Comparison of ENCODE assay signal across 16 cellular contexts in genomic region chr7:77729574-77730348, GRCh38. TPM values are rescaled to one million over a fixed set of nuclear protein-coding genes. Genes with fewer than 3 reads are reported as not detected.
DNase-seq lines count a peak whose midpoint lies in the region; ATAC-seq and TF ChIP-seq lines count a peak whose summit lies in the region.
"Had no signal": no experiment of that assay in that cellular context is flagged by ENCODE, and none has a peak within 500 bp of the region (broad histone marks: within the 10 kb centered on the region; RNA-seq: fewer than 3 reads in every experiment).

No MANE protein-coding gene starts in this region.

- H4K8ac ChIP-seq in IMR-90 (ENCODE audit: low read depth in 2 of 2, low read length in 2 of 2): no peak overlapping the region

- H3K27me3 Mint-ChIP-seq in CD8-positive, alpha-beta memory T cell: no peaks in the 10 kb centered on the region
- no peaks in the 10 kb centered on the region for H3K27me3 Mint-ChIP-seq in naive thymus-derived CD8-positive, alpha-beta T cell

- TF ChIP-seq POLR2A in IMR-90 (IDR thresholded peaks at IDR 0.05; ENCODE audit: low read depth, low read length): no peak

- peak overlapping the region; percentile 5; the same call in 1 of the 2 replicates for H3K4me2 ChIP-seq in IMR-90 (ENCODE audit: low read depth, low read length)

- no peak overlapping the region; the same call in 1 of the 2 replicates for H4K5ac ChIP-seq in IMR-90 (ENCODE audit: low read depth, low read length)

- peak overlapping the region in 6 of 8 donors; percentile 7 to 88 (median 61) for H3K27ac Mint-ChIP-seq in CD8-positive, alpha-beta memory T cell
- H3K27ac Mint-ChIP-seq in naive thymus-derived CD8-positive, alpha-beta T cell: peak overlapping the region in 7 of 10 donors; percentile 21 to 87 (median 77)
- H3K27ac Mint-ChIP-seq: activated T-helper 2 cell treated with anti-CD3 and anti-CD28 coated beads, Interferon-gamma antibody, Interleukin-2, Interleukin-4, amounts not matched to agents 10 μg/mL and 5 μg/mL and 100 μg/mL, durations not matched to agents 14 hours and 24 hours and 36 hours had no signal

- H3K9ac ChIP-seq in IMR-90 (ENCODE audit: low read depth, low read length): no peak overlapping the region

- H3K9me3 ChIP-seq in CD8-positive, alpha-beta memory T cell (ENCODE audit: low read length): no peaks in the 10 kb centered on the region
- H3K9me3 ChIP-seq in IMR-90 (ENCODE audit: control insufficient read depth, insufficient read depth, low read length): no peaks in the 10 kb centered on the region
- no peaks in the 10 kb centered on the region for H3K9me3 ChIP-seq in MG63
- H3K9me3 ChIP-seq: esophagus squamous epithelium, thoracic aorta had no signal

- H3K27me3 ChIP-seq in CD8-positive, alpha-beta memory T cell (ENCODE audit: insufficient read depth, low read length, poor library complexity, severe bottlenecking): no peaks in the 10 kb centered on the region
- H3K27me3 ChIP-seq in IMR-90 (ENCODE audit: control insufficient read depth, insufficient read depth, low read length): no peaks in the 10 kb centered on the region
- no peaks in the 10 kb centered on the region for H3K27me3 ChIP-seq in MG63
- H3K27me3 ChIP-seq: esophagus squamous epithelium had no signal

- TF ChIP-seq RAD21 in IMR-90 (IDR thresholded peaks at IDR 0.05; ENCODE audit: low read length): no peak

- no peak overlapping the region for H3K23ac ChIP-seq in IMR-90 (ENCODE audit: low read depth, low read length)

- ATAC-seq in IMR-90 (ENCODE audit: low read depth) (peak; percentile 70), GM21529 (IDR thresholded peaks at IDR 0.05; ENCODE audit: unreplicated experiment) (no peak)
- ATAC-seq in naive thymus-derived CD8-positive, alpha-beta T cell: no peak

- no peak overlapping the region for H2AK9ac ChIP-seq in IMR-90 (replicated peaks; ENCODE audit: low read depth, low read length, poor library complexity)

- intact Hi-C loops in IMR-90 (cut with micrococcal nuclease): no loop called here

- H4K20me1 ChIP-seq in IMR-90 (ENCODE audit: insufficient read depth, low read length): peaks cover 45% of the 10 kb centered on the region; the same call in 1 of the 2 replicates

- H3K4me3 Mint-ChIP-seq in CD8-positive, alpha-beta memory T cell: peak overlapping the region in 2 of 7 donors; percentile 4 to 5
- peak overlapping the region in 3 of 10 donors; percentile 3 to 25 (median 11) for H3K4me3 Mint-ChIP-seq in naive thymus-derived CD8-positive, alpha-beta T cell

- no peak overlapping the region for H2BK5ac ChIP-seq in IMR-90 (ENCODE audit: low read depth, low read length, poor library complexity, severe bottlenecking)

- no peak overlapping the region for H3K27ac ChIP-seq in CD8-positive, alpha-beta memory T cell (ENCODE audit: low read depth, low read length)
- no peak overlapping the region for H3K27ac ChIP-seq in IMR-90 (ENCODE audit: insufficient read depth, low read length)
- H3K27ac ChIP-seq: thoracic aorta had no signal

- no peak overlapping the region for H3K14ac ChIP-seq in IMR-90 (replicated peaks; ENCODE audit: low read depth, low read length)

- H2BK120ac ChIP-seq in IMR-90 (ENCODE audit: low read depth, low read length): no peak overlapping the region

- H3K56ac ChIP-seq in IMR-90 (ENCODE audit: extremely low read depth, insufficient read depth, low read length): no peak overlapping the region

- TF ChIP-seq CTCF in IMR-90 (conservative IDR thresholded peaks at IDR 0.05; ENCODE audit: low read depth, low read length) (no peak), choroid plexus epithelial cell (conservative IDR thresholded peaks at IDR 0.05; ENCODE audit: low read depth, low read length) (no peak)

- no peak overlapping the region for H2AFZ ChIP-seq in IMR-90 (replicated peaks; ENCODE audit: low read length, poor library complexity)

- H3K36me3 Mint-ChIP-seq in CD8-positive, alpha-beta memory T cell: peaks cover 0 to 11% (median 3%) of the 10 kb centered on the region in 3 donors
- peaks cover 0 to 10% (median 0%) of the 10 kb centered on the region in 3 donors for H3K36me3 Mint-ChIP-seq in naive thymus-derived CD8-positive, alpha-beta T cell

- no peak overlapping the region for H3K4ac ChIP-seq in IMR-90 (ENCODE audit: low read depth, low read length)

- POLR2A ChIA-PET in CD8-positive, alpha-beta memory T cell (lab: Charles Lee): no interaction called here
- POLR2A ChIA-PET in IMR-90 (lab: Charles Lee; ENCODE audit: unreplicated experiment): no interaction called here
- POLR2A ChIA-PET in naive thymus-derived CD8-positive, alpha-beta T cell (lab: Charles Lee): interaction anchor here (1.4 kb wide), 1 partner anchor 32 kb away, joined by 4 read pairs; no protein-coding TSS in a partner anchor

- CTCF ChIA-PET in CD8-positive, alpha-beta memory T cell (lab: Charles Lee): interaction anchor here (0.8 to 2.2 kb wide), 3 partner anchors 8 to 310 kb away, joined by 3 to 4 read pairs (median 4); partner anchors contain the start of gene RSBN1L
- CTCF ChIA-PET in IMR-90 (lab: Yijun Ruan, JAX): no interaction called here

- H3K4me1 Mint-ChIP-seq in CD8-positive, alpha-beta memory T cell: peaks cover 58 to 77% (median 72%) of the 10 kb centered on the region in 3 donors
- H3K4me1 Mint-ChIP-seq in naive thymus-derived CD8-positive, alpha-beta T cell: peaks cover 25 to 77% (median 66%) of the 10 kb centered on the region in 4 donors

- DNase-seq in CD8-positive, alpha-beta memory T cell: no peak
- DNase-seq in IMR-90: peak; percentile 31
- peak; percentile 49 for DNase-seq in choroid plexus epithelial cell (ENCODE audit: low read depth)
- no peak for DNase-seq in naive thymus-derived CD8-positive, alpha-beta T cell
- DNase-seq in MG63: no peak
- no peak for DNase-seq in 8988T
- DNase-seq: activated CD8-positive, alpha-beta memory T cell treated with anti-CD3 and anti-CD28 coated beads for 24 hours; DMS79 treated with DMSO at 0.1 percent for 48 hours; esophagus squamous epithelium; midbrain; NCI-H1092 treated with DMSO at 0.1 percent for 48 hours; NCI-H774; stimulated activated CD4-positive, alpha-beta T cell treated with anti-CD3 and anti-CD28 coated beads, Interleukin-4, amount 100 ng/mL, for 1 hour had no signal

- H3K79me1 ChIP-seq in IMR-90 (ENCODE audit: low read depth in 1 of 2, low read length in 2 of 2): peaks cover 14 to 67% of the 10 kb centered on the region in 2 experiments

- H2BK15ac ChIP-seq in IMR-90 (ENCODE audit: low read depth, low read length): no peak overlapping the region

- H3K4me1 ChIP-seq in CD8-positive, alpha-beta memory T cell (ENCODE audit: insufficient read depth, low read length): peaks cover 28% of the 10 kb centered on the region
- peaks cover 12% of the 10 kb centered on the region for H3K4me1 ChIP-seq in IMR-90 (ENCODE audit: control insufficient read depth, insufficient read depth, low read length)

- H4K91ac ChIP-seq in IMR-90 (ENCODE audit: insufficient read depth, low read depth, low read length): no peak overlapping the region

- no peak overlapping the region for H3K4me3 ChIP-seq in CD8-positive, alpha-beta memory T cell (ENCODE audit: low read length)
- H3K4me3 ChIP-seq in IMR-90 (ENCODE audit: insufficient read depth, low read depth, low read length) (no peak overlapping the region), choroid plexus epithelial cell (ENCODE audit: low read depth, low read length) (no peak overlapping the region), MG63 (no peak overlapping the region)
- H3K4me3 ChIP-seq: esophagus squamous epithelium, thoracic aorta had no signal

- H3K9me1 ChIP-seq in IMR-90 (ENCODE audit: insufficient read depth, low read length): peaks cover 4% of the 10 kb centered on the region

- WGBS in IMR-90 (ENCODE audit: extremely low coverage in 2 of 2, insufficient read length in 1 of 2), 2 experiments: no CpG with 5 or more reads among the region's 3 CpGs

- dilution Hi-C loops in IMR-90 (cut with HindIII; ENCODE audit: low sequenced_read_pairs, unreplicated experiment): no loop called here

- no peaks in the 10 kb centered on the region for H3K36me3 ChIP-seq in CD8-positive, alpha-beta memory T cell (ENCODE audit: insufficient read depth, low read length)
- no peaks in the 10 kb centered on the region for H3K36me3 ChIP-seq in IMR-90 (ENCODE audit: control insufficient read depth, insufficient read depth, low read length)
- no peaks in the 10 kb centered on the region for H3K36me3 ChIP-seq in MG63
- H3K36me3 ChIP-seq: esophagus squamous epithelium, thoracic aorta had no signal

- H2AK5ac ChIP-seq in IMR-90 (ENCODE audit: low read depth, low read length): no peak overlapping the region

- BruUV-seq in IMR-90 (replicated peaks; lab: Mats Ljungman, UMichigan): no TSS peak

- H2BK20ac ChIP-seq in IMR-90 (ENCODE audit: low read depth, low read length): no peak overlapping the region

- H3K18ac ChIP-seq in IMR-90 (ENCODE audit: low read depth, low read length): no peak overlapping the region

- H3K9me3 Mint-ChIP-seq in CD8-positive, alpha-beta memory T cell: no peaks in the 10 kb centered on the region
- no peaks in the 10 kb centered on the region for H3K9me3 Mint-ChIP-seq in naive thymus-derived CD8-positive, alpha-beta T cell
- H3K9me3 Mint-ChIP-seq: activated T-helper 2 cell treated with anti-CD3 and anti-CD28 coated beads, Interferon-gamma antibody, Interleukin-2, Interleukin-4, amounts not matched to agents 10 μg/mL and 5 μg/mL and 100 μg/mL, durations not matched to agents 14 hours and 24 hours and 36 hours had no signal

- in situ Hi-C loops in IMR-90 (cut with MboI; ENCODE audit: low sequenced_read_pairs): no loop called here

TF ChIP-seq in IMR-90, 13 proteins besides CTCF, POLR2A, EP300 and RAD21 (continues in another document):
- no peak for TF ChIP-seq ELK1 (IDR thresholded peaks at IDR 0.05; ENCODE audit: borderline replicate concordance, low read depth, low read length)
- no peak for TF ChIP-seq RCOR1 (IDR thresholded peaks at IDR 0.05; ENCODE audit: insufficient replicate concordance, low read length)
- TF ChIP-seq CHD1 (IDR thresholded peaks at IDR 0.05; ENCODE audit: low read depth, low read length): no peak

RNA-seq across cellular contexts. Expression of gene RSBN1L, which starts 33.5 kb away (rescaled TPM):
- 10 to 100 TPM; 23.4 to 24.5 TPM for total RNA-seq in CD8-positive, alpha-beta memory T cell
- polyA plus RNA-seq in CD8-positive, alpha-beta memory T cell: 9.6 TPM
- total RNA-seq in IMR-90 (2012; rRNA removed): 14.7 and 23.6 TPM in 2 replicates
- 5.7 and 7.8 TPM in 2 replicates for polyA plus RNA-seq in IMR-90 (2012; rRNA removed)
- 1.1 and 1.7 TPM in 2 replicates for polyA plus RNA-seq in IMR-90 (2012; cell fraction: cytosol; rRNA removed)
- 1.8 and 10.0 TPM in 2 replicates for polyA plus RNA-seq in IMR-90 (2012; cell fraction: nucleus; rRNA removed; ENCODE audit: low replicate concordance)
- 10 to 100 TPM; 44.2 to 47.9 TPM for total RNA-seq in naive thymus-derived CD8-positive, alpha-beta T cell
- polyA plus RNA-seq in naive thymus-derived CD8-positive, alpha-beta T cell: 1 to 10 TPM; 5.9 to 8.2 (median 6.2) TPM
- total RNA-seq in MG63 (2014; rRNA removed; shearing (Covaris generic); ENCODE audit: low replicate concordance): 11.2 and 19.1 TPM in 2 replicates

Comparison
In these comparisons a context has a peak if more than half of its experiments do, and no peak if none do; other contexts are left out.
1. DNase-seq: peak in IMR-90 (single experiment) and choroid plexus epithelial cell (single experiment); none in CD8-positive, alpha-beta memory T cell (0 of 5), naive thymus-derived CD8-positive, alpha-beta T cell (0 of 10), MG63 (single experiment) and 8988T (single experiment).